In genomic region chr17:4602041-4602440, GRCh38 we compare ENCODE assay signal across 30 cellular contexts. TPM values are rescaled to one million over a fixed set of nuclear protein-coding genes. Genes with fewer than 3 reads are reported as not detected.
"Had no signal": no experiment of that assay in that cellular context is flagged by ENCODE, and none has a peak within 500 bp of the region (broad histone marks: within the 10 kb centered on the region; RNA-seq: fewer than 3 reads in every experiment).

No MANE protein-coding gene starts in this region.

- H3K9me3 ChIP-seq: esophagus squamous epithelium, mucosa of descending colon, prostate gland, thoracic aorta, tibial nerve, upper lobe of left lung had no signal

- H2AFZ ChIP-seq: neural progenitor cell had no signal

- H3K4me3 ChIP-seq: coronary artery, esophagus squamous epithelium, lung, mucosa of descending colon, neural progenitor cell, prostate gland, thoracic aorta, tibial nerve, upper lobe of left lung had no signal

- H3K4me1 Mint-ChIP-seq: immature natural killer cell had no signal

- H3K27ac ChIP-seq: coronary artery, neural progenitor cell, prostate gland, thoracic aorta, tibial nerve, upper lobe of left lung had no signal

- DNase-seq: central memory CD4-positive, alpha-beta T cell; effector memory CD8-positive, alpha-beta T cell; erythroblast; esophagus squamous epithelium; foreskin melanocyte; head of caudate nucleus; immature natural killer cell; islet precursor cell; kidney glomerular epithelial cell; mucosa of descending colon; naive B cell; right cardiac atrium; small intestine; stimulated activated CD4-positive, alpha-beta T cell treated with anti-CD3 and anti-CD28 coated beads, Interleukin-15, amount 100 ng/mL, for 24 hours; stimulated activated CD4-positive, alpha-beta T cell treated with anti-CD3 and anti-CD28 coated beads, Interleukin-2, amount 100 ng/mL, for 48 hours; stimulated activated naive B cell treated with anti-CD40 and anti-IgM and Interleukin-4, amounts not matched to agents 10 μg/mL and 1 μg/mL and 100 μg/mL, for 72 hours; upper lobe of left lung had no signal

- H3K9me3 Mint-ChIP-seq: effector memory CD8-positive, alpha-beta T cell; immature natural killer cell; memory B cell; naive B cell; natural killer cell treated with Interleukin-12 subunit alpha and Interleukin-12 subunit beta and Interleukin-15 and Interleukin-18, amount 100 ng/mL, for 72 hours; neural progenitor cell; stimulated activated naive B cell treated with anti-CD40 and anti-IgM and Interleukin-4, amounts not matched to agents 10 μg/mL and 1 μg/mL and 100 μg/mL, for 72 hours; stimulated activated naive CD8-positive, alpha-beta T cell treated with anti-CD3 and anti-CD28 coated beads, Interleukin-15, Interleukin-2, amounts not matched to agents 100 ng/mL and 50 ng/mL, for 24 hours had no signal

- H3K4me1 ChIP-seq: prostate gland had no signal

- H3K4me2 ChIP-seq: neural progenitor cell had no signal

- H3K36me3 ChIP-seq: esophagus squamous epithelium, neural progenitor cell, prostate gland, thoracic aorta, tibial nerve, upper lobe of left lung had no signal

- H3K27me3 Mint-ChIP-seq: stimulated activated naive CD8-positive, alpha-beta T cell treated with anti-CD3 and anti-CD28 coated beads, Interleukin-15, Interleukin-2, amounts not matched to agents 100 ng/mL and 50 ng/mL, for 24 hours had no signal

- H3K27ac Mint-ChIP-seq: effector memory CD8-positive, alpha-beta T cell; immature natural killer cell; memory B cell; naive B cell; natural killer cell treated with Interleukin-12 subunit alpha and Interleukin-12 subunit beta and Interleukin-15 and Interleukin-18, amount 100 ng/mL, for 72 hours; neural progenitor cell; stimulated activated naive B cell treated with anti-CD40 and anti-IgM and Interleukin-4, amounts not matched to agents 10 μg/mL and 1 μg/mL and 100 μg/mL, for 72 hours; stimulated activated naive CD8-positive, alpha-beta T cell treated with anti-CD3 and anti-CD28 coated beads, Interleukin-15, Interleukin-2, amounts not matched to agents 100 ng/mL and 50 ng/mL, for 24 hours had no signal

- ATAC-seq: effector memory CD8-positive, alpha-beta T cell; mucosa of descending colon; natural killer cell treated with Interleukin-12 subunit alpha and Interleukin-12 subunit beta and Interleukin-15 and Interleukin-18, amount 100 ng/mL, for 72 hours; right cardiac atrium; stimulated activated naive B cell treated with anti-CD40 and anti-IgM and Interleukin-4, amounts not matched to agents 10 μg/mL and 1 μg/mL and 100 μg/mL, for 72 hours had no signal

- H3K4me3 Mint-ChIP-seq: effector memory CD8-positive, alpha-beta T cell; immature natural killer cell; memory B cell; naive B cell; natural killer cell treated with Interleukin-12 subunit alpha and Interleukin-12 subunit beta and Interleukin-15 and Interleukin-18, amount 100 ng/mL, for 72 hours; stimulated activated naive B cell treated with anti-CD40 and anti-IgM and Interleukin-4, amounts not matched to agents 10 μg/mL and 1 μg/mL and 100 μg/mL, for 72 hours; stimulated activated naive CD8-positive, alpha-beta T cell treated with anti-CD3 and anti-CD28 coated beads, Interleukin-15, Interleukin-2, amounts not matched to agents 100 ng/mL and 50 ng/mL, for 24 hours had no signal

- H3K36me3 Mint-ChIP-seq: immature natural killer cell; memory B cell; naive B cell; natural killer cell treated with Interleukin-12 subunit alpha and Interleukin-12 subunit beta and Interleukin-15 and Interleukin-18, amount 100 ng/mL, for 72 hours; stimulated activated naive B cell treated with anti-CD40 and anti-IgM and Interleukin-4, amounts not matched to agents 10 μg/mL and 1 μg/mL and 100 μg/mL, for 72 hours had no signal

- H3K27me3 ChIP-seq: neural progenitor cell, upper lobe of left lung had no signal

RNA-seq across cellular contexts. Expression of gene SMTNL2, which starts 17.7 kb away (rescaled TPM):
- total RNA-seq: dermis microvascular lymphatic vessel endothelial cell; liver; natural killer cell treated with Interleukin-12 subunit alpha and Interleukin-12 subunit beta and Interleukin-15 and Interleukin-18, amount 100 ng/mL, for 72 hours had no signal
- polyA plus RNA-seq: immature natural killer cell had no signal

RNA-seq across cellular contexts. Expression of gene ALOX15, which starts 39.4 kb away (rescaled TPM):
- total RNA-seq: dermis microvascular lymphatic vessel endothelial cell; natural killer cell treated with Interleukin-12 subunit alpha and Interleukin-12 subunit beta and Interleukin-15 and Interleukin-18, amount 100 ng/mL, for 72 hours; osteocyte; renal cortical epithelial cell; thoracic aorta; tibial nerve had no signal
- polyA plus RNA-seq: immature natural killer cell had no signal

RNA-seq across cellular contexts. Expression of gene GGT6, which starts 41.7 kb away (rescaled TPM):
- total RNA-seq: dermis microvascular lymphatic vessel endothelial cell; natural killer cell treated with Interleukin-12 subunit alpha and Interleukin-12 subunit beta and Interleukin-15 and Interleukin-18, amount 100 ng/mL, for 72 hours; osteocyte; right cardiac atrium; thoracic aorta; tibial nerve had no signal
- polyA plus RNA-seq: immature natural killer cell, right cardiac atrium had no signal
